In genomic region chr9:98315551-98316060, GRCh38 we compare ENCODE assay signal across 8 cellular contexts.
DNase-seq lines count a peak whose midpoint lies in the region; ATAC-seq and TF ChIP-seq lines count a peak whose summit lies in the region.

No MANE protein-coding gene starts in this region.

- DNase-seq in Caki2 (ENCODE audit: low read depth) (peak; percentile 71), M059J (ENCODE audit: low read depth) (peak; percentile 81), RPMI7951 (ENCODE audit: low read depth) (peak; percentile 71), fibroblast of pulmonary artery (ENCODE audit: low read depth) (peak; percentile 91), neural progenitor cell (ENCODE audit: low spot score) (peak; percentile 94), stomach (peak; percentile 81)
- peak; percentile 85 to 89 for DNase-seq in activated T-cell treated with anti-CD3 and anti-CD28 coated beads, Interleukin-2, amount 50 U/mL, for 48 hours

- no peaks in the 10 kb centered on the region for H3K36me3 Mint-ChIP-seq in neural progenitor cell

- no peaks in the 10 kb centered on the region for H3K79me2 ChIP-seq in neural progenitor cell (ENCODE audit: low read depth)

- peak; percentile 72 for ATAC-seq in GM21619 (IDR thresholded peaks at IDR 0.05; ENCODE audit: unreplicated experiment)

- no peak for TF ChIP-seq EP300 in stomach (IDR thresholded peaks at IDR 0.05)

- no peaks in the 10 kb centered on the region for H4K20me1 ChIP-seq in neural progenitor cell (ENCODE audit: low read depth)

- intact Hi-C loops in stomach (cut with DNase I; ENCODE audit: low total_unique reads), result loop anchor here (10.0 kb wide), 1 partner anchor 459 kb away; no protein-coding TSS in a partner anchor

- no peak overlapping the region for H3K4me3 ChIP-seq in fibroblast of pulmonary artery (replicated peaks; ENCODE audit: low read depth, low read length)
- no peak overlapping the region for H3K4me3 ChIP-seq in neural progenitor cell
- no peak overlapping the region for H3K4me3 ChIP-seq in stomach

- no peaks in the 10 kb centered on the region for H3K27me3 ChIP-seq in neural progenitor cell
- no peaks in the 10 kb centered on the region for H3K27me3 ChIP-seq in stomach

- no peak overlapping the region for H3K4me2 ChIP-seq in neural progenitor cell

- H3K27ac ChIP-seq in neural progenitor cell (no peak overlapping the region), stomach (no peak overlapping the region)

- no peaks in the 10 kb centered on the region for H3K4me1 ChIP-seq in neural progenitor cell
- peaks cover 0 to 5% (median 0%) of the 10 kb centered on the region in 4 donors for H3K4me1 ChIP-seq in stomach

- TF ChIP-seq CTCF in fibroblast of pulmonary artery (IDR thresholded peaks at IDR 0.05; ENCODE audit: low read length, missing control alignments) (peak; percentile 95), neural progenitor cell (IDR thresholded peaks at IDR 0.05) (peak; percentile 98), stomach (IDR thresholded peaks at IDR 0.05) (peak in 5 of 7 experiments; percentile 77 to 85 (median 80))

- H3K4me3 Mint-ChIP-seq in neural progenitor cell, result no peak overlapping the region

- no peaks in the 10 kb centered on the region for H3F3A ChIP-seq in neural progenitor cell (ENCODE audit: low read depth)

- in situ Hi-C loops in Caki2 (cut with HindIII; ENCODE audit: low pct_unique_long_range_greater_than_20kb, low sequenced_read_pairs), result no loop called here

- H3K4me1 Mint-ChIP-seq in neural progenitor cell, result peaks cover 27% of the 10 kb centered on the region

- no peak for TF ChIP-seq POLR2A in stomach (IDR thresholded peaks at IDR 0.05)

- WGBS in stomach, 5 donors, result 23 to 36% (median 34%) methylated on average over 8 to 9 of the region's 9 CpGs

- H2AFZ ChIP-seq in neural progenitor cell (replicated peaks), result no peak overlapping the region

- H3K27me3 Mint-ChIP-seq in neural progenitor cell (ENCODE audit: insufficient read depth, low read depth), result peaks cover 19% of the 10 kb centered on the region

- no peaks in the 10 kb centered on the region for H3K36me3 ChIP-seq in neural progenitor cell
- H3K36me3 ChIP-seq in stomach, result no peaks in the 10 kb centered on the region

- H3K9me3 Mint-ChIP-seq in neural progenitor cell, result no peaks in the 10 kb centered on the region

- H3K27ac Mint-ChIP-seq in neural progenitor cell, result no peak overlapping the region

- H3K9me3 ChIP-seq in neural progenitor cell (ENCODE audit: low read depth) (no peaks in the 10 kb centered on the region), stomach (no peaks in the 10 kb centered on the region)

- no peak overlapping the region for H3K9ac ChIP-seq in neural progenitor cell
